9 cellular contexts compared by ENCODE assay signal in the genomic region with DNA sequence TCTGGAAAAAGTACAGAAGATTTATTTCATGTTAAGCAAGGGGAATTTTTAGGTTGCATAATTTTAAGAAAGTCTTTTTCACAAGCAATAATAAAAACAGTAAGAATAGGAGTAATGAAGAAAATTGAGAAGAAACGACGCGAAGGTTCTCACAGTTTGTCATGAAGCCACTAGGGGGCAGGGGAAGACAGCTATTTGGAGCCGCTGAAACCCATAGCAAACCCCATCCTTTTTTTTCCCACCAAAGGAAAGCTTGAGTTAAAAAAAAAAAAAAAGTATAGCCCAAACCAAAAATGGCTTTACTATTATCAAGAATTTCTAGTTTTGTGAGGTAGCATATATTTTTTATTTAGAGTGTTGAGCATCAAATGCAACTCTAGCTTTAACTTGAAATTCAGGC.
DNase-seq lines count a peak whose midpoint lies in the region; TF ChIP-seq lines count a peak whose summit lies in the region.
"Had no signal": no experiment of that assay in that cellular context is flagged by ENCODE, and none has a peak within 500 bp of the region (broad histone marks: within the 10 kb centered on the region; RNA-seq: fewer than 3 reads in every experiment).

No MANE protein-coding gene starts in this region.

- WGBS in adrenal gland, 4 donors: 0 to 1% (median 0%) methylated on average over 4 of the region's 4 CpGs

- H3K9me3 ChIP-seq in Peyer's patch (no peaks in the 10 kb centered on the region), adrenal gland (replicated peaks in 1 of 3) (no peaks in the 10 kb centered on the region)

- TF ChIP-seq POLR2A in Peyer's patch (IDR thresholded peaks at IDR 0.05) (no peak), adrenal gland (IDR thresholded peaks at IDR 0.05) (no peak)

- no peak overlapping the region for H3K4me3 ChIP-seq in Peyer's patch
- no peak overlapping the region for H3K4me3 ChIP-seq in adrenal gland
- H3K4me3 ChIP-seq: BLaER1 treated with 17β-estradiol and CSF1 and Interleukin-3, amounts not matched to agents 10 nM and 100 nM had no signal

- DNase-seq in NCI-H2081 (lab: John Stamatoyannopoulos, UW) (peak; percentile 58 to 61), NCI-H2081 treated with DMSO at 0.1 percent for 48 hours (lab: John Stamatoyannopoulos, UW) (no peak), Peyer's patch (peak in 2 of 3 donors; percentile 33 to 80), adrenal gland (peak; percentile 34 to 79 (median 44)), hepatic stellate cell (ENCODE audit: low spot score) (peak; percentile 59), smooth muscle cell of the brain vasculature (ENCODE audit: low read depth, low spot score) (peak; percentile 41), ecto neural progenitor cell (ENCODE audit: low spot score) (no peak)

- TF ChIP-seq CTCF in Peyer's patch (IDR thresholded peaks at IDR 0.05) (peak; percentile 73 to 88 (median 84)), adrenal gland (IDR thresholded peaks at IDR 0.05) (peak; percentile 62 to 86 (median 82))

- H3K27me3 ChIP-seq in Peyer's patch (no peaks in the 10 kb centered on the region), adrenal gland (no peaks in the 10 kb centered on the region)
- H3K27me3 ChIP-seq: BLaER1 treated with 17β-estradiol and CSF1 and Interleukin-3, amounts not matched to agents 10 nM and 100 nM had no signal

- intact Hi-C loops in adrenal gland (cut with DNase I): loop anchor here in 1 of 2 donors (5.0 to 10.0 kb wide), 4 partner anchors 139 to 426 kb away; no protein-coding TSS in a partner anchor

- TF ChIP-seq RAD21 in Ishikawa (IDR thresholded peaks at IDR 0.05; ENCODE audit: low read depth): peak; percentile 91

- H3K27ac ChIP-seq in Peyer's patch (no peak overlapping the region), adrenal gland (no peak overlapping the region)
- H3K27ac ChIP-seq: BLaER1 treated with 17β-estradiol and CSF1 and Interleukin-3, amounts not matched to agents 10 nM and 100 nM had no signal

- H3K4me1 ChIP-seq in Peyer's patch (no peaks in the 10 kb centered on the region), adrenal gland (replicated peaks in 1 of 2) (no peaks in the 10 kb centered on the region)

- TF ChIP-seq EP300 in Ishikawa (IDR thresholded peaks at IDR 0.05; ENCODE audit: borderline replicate concordance): no peak

- H3K36me3 ChIP-seq in Peyer's patch: no peaks in the 10 kb centered on the region
- no peaks in the 10 kb centered on the region for H3K36me3 ChIP-seq in adrenal gland (replicated peaks in 1 of 2)

TF ChIP-seq in Ishikawa, 13 proteins besides CTCF, POLR2A, EP300 and RAD21:
- TF ChIP-seq CEBPB (IDR thresholded peaks at IDR 0.05) (no peak), EGR1 (IDR thresholded peaks at IDR 0.05) (no peak), ZBTB7A (IDR thresholded peaks at IDR 0.05; ENCODE audit: low read depth) (no peak), NFIC (IDR thresholded peaks at IDR 0.05) (no peak), CREB1 (IDR thresholded peaks at IDR 0.05; ENCODE audit: low read depth) (no peak), TAF1 (IDR thresholded peaks at IDR 0.05; ENCODE audit: low read depth) (no peak), TCF12 (IDR thresholded peaks at IDR 0.05; ENCODE audit: low read depth) (no peak), TEAD4 (IDR thresholded peaks at IDR 0.05) (no peak), YY1 (IDR thresholded peaks at IDR 0.05; ENCODE audit: low read depth) (no peak), FOXM1 (IDR thresholded peaks at IDR 0.05; ENCODE audit: borderline replicate concordance, low read depth) (no peak)
- TF ChIP-seq, protein P1, sequence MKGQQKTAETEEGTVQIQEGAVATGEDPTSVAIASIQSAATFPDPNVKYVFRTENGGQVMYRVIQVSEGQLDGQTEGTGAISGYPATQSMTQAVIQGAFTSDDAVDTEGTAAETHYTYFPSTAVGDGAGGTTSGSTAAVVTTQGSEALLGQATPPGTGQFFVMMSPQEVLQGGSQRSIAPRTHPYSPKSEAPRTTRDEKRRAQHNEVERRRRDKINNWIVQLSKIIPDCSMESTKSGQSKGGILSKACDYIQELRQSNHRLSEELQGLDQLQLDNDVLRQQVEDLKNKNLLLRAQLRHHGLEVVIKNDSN (IDR thresholded peaks at IDR 0.05): no peak
- TF ChIP-seq, protein P2, sequence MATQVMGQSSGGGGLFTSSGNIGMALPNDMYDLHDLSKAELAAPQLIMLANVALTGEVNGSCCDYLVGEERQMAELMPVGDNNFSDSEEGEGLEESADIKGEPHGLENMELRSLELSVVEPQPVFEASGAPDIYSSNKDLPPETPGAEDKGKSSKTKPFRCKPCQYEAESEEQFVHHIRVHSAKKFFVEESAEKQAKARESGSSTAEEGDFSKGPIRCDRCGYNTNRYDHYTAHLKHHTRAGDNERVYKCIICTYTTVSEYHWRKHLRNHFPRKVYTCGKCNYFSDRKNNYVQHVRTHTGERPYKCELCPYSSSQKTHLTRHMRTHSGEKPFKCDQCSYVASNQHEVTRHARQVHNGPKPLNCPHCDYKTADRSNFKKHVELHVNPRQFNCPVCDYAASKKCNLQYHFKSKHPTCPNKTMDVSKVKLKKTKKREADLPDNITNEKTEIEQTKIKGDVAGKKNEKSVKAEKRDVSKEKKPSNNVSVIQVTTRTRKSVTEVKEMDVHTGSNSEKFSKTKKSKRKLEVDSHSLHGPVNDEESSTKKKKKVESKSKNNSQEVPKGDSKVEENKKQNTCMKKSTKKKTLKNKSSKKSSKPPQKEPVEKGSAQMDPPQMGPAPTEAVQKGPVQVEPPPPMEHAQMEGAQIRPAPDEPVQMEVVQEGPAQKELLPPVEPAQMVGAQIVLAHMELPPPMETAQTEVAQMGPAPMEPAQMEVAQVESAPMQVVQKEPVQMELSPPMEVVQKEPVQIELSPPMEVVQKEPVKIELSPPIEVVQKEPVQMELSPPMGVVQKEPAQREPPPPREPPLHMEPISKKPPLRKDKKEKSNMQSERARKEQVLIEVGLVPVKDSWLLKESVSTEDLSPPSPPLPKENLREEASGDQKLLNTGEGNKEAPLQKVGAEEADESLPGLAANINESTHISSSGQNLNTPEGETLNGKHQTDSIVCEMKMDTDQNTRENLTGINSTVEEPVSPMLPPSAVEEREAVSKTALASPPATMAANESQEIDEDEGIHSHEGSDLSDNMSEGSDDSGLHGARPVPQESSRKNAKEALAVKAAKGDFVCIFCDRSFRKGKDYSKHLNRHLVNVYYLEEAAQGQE (IDR thresholded peaks at IDR 0.05; ENCODE audit: low read depth): no peak
- TF ChIP-seq, protein P3, sequence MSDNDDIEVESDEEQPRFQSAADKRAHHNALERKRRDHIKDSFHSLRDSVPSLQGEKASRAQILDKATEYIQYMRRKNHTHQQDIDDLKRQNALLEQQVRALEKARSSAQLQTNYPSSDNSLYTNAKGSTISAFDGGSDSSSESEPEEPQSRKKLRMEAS (IDR thresholded peaks at IDR 0.05): no peak
TF ChIP-seq in Ishikawa: peak in this region for 0.

Comparison
In these comparisons a context has a peak if more than half of its experiments do, and no peak if none do; other contexts are left out.
1. DNase-seq: peak in NCI-H2081 (2 of 2), Peyer's patch (2 of 3), adrenal gland (7 of 7), hepatic stellate cell (single experiment) and smooth muscle cell of the brain vasculature (single experiment); none in NCI-H2081 treated with DMSO at 0.1 percent for 48 hours (single experiment) and ecto neural progenitor cell (single experiment).